17 cellular contexts compared by ENCODE assay signal in genomic region chr3:105527538-105527937, GRCh38.
DNase-seq lines count a peak whose midpoint lies in the region; ATAC-seq, FAIRE-seq and TF ChIP-seq lines count a peak whose summit lies in the region.
"Had no signal": no experiment of that assay in that cellular context is flagged by ENCODE, and none has a peak within 500 bp of the region (broad histone marks: within the 10 kb centered on the region; RNA-seq: fewer than 3 reads in every experiment).

No MANE protein-coding gene starts in this region.

- H3K27me3 Mint-ChIP-seq in activated T-helper 17 cell treated with anti-CD3 and anti-CD28 coated beads, Interleukin-2, amount 50 U/mL, for 72 hours, result no peaks in the 10 kb centered on the region
- H3K27me3 Mint-ChIP-seq in stimulated activated naive B cell treated with anti-CD40 and anti-IgM and Interleukin-4, amounts not matched to agents 10 μg/mL and 1 μg/mL and 100 μg/mL, for 72 hours, result no peaks in the 10 kb centered on the region
- H3K27me3 Mint-ChIP-seq: activated naive CD4-positive, alpha-beta T cell treated with anti-CD3 and anti-CD28 coated beads, Interleukin-2, amount 10 ng/mL, durations not matched to agents 7 days and 5 days had no signal

- TF ChIP-seq POLR2A in A549 (IDR thresholded peaks at IDR 0.05; ENCODE audit: low read length), result no peak

- POLR2A ChIA-PET in A549 (lab: Yijun Ruan, JAX), result interaction anchor here (0.6 kb wide), 1 partner anchor 80 kb away, joined by 4 read pairs; no protein-coding TSS in a partner anchor

- H3K27ac Mint-ChIP-seq in activated T-helper 17 cell treated with anti-CD3 and anti-CD28 coated beads, Interleukin-2, amount 50 U/mL, for 72 hours, result no peak overlapping the region
- H3K27ac Mint-ChIP-seq in stimulated activated naive B cell treated with anti-CD40 and anti-IgM and Interleukin-4, amounts not matched to agents 10 μg/mL and 1 μg/mL and 100 μg/mL, for 72 hours, result no peak overlapping the region
- H3K27ac Mint-ChIP-seq: activated naive CD4-positive, alpha-beta T cell treated with anti-CD3 and anti-CD28 coated beads, Interleukin-2, amount 10 ng/mL, durations not matched to agents 7 days and 5 days had no signal

- FAIRE-seq in A549 (lab: Jason Lieb, UNC), result no peak

- H3K36me3 Mint-ChIP-seq in activated T-helper 17 cell treated with anti-CD3 and anti-CD28 coated beads, Interleukin-2, amount 50 U/mL, for 72 hours (ENCODE audit: low read depth), result no peaks in the 10 kb centered on the region
- H3K36me3 Mint-ChIP-seq in stimulated activated naive B cell treated with anti-CD40 and anti-IgM and Interleukin-4, amounts not matched to agents 10 μg/mL and 1 μg/mL and 100 μg/mL, for 72 hours, result peaks cover 6 to 16% of the 10 kb centered on the region in 2 donors
- H3K36me3 Mint-ChIP-seq: activated naive CD4-positive, alpha-beta T cell treated with anti-CD3 and anti-CD28 coated beads, Interleukin-2, amount 10 ng/mL, durations not matched to agents 7 days and 5 days; brain had no signal

- H3K4me2 ChIP-seq in A549, result 0 out of 3 replicates have a peak overlapping the region, but pooled peaks have one; percentile 5
- H3K4me2 ChIP-seq: BLaER1 treated with 17β-estradiol and CSF1 and Interleukin-3, amounts not matched to agents 10 nM and 100 nM had no signal

- TF ChIP-seq EP300 in A549 (IDR thresholded peaks at IDR 0.05), result no peak

- ATAC-seq in A549, result peak in 1 of 2 experiments; percentile 55; a peak in 1 of 6 replicates
- peak; percentile 48 for ATAC-seq in activated T-helper 17 cell treated with anti-CD3 and anti-CD28 coated beads, Interleukin-2, amount 50 U/mL, for 72 hours (replicated peaks)
- ATAC-seq in sciatic nerve, result no peak
- ATAC-seq in stimulated activated naive B cell treated with anti-CD40 and anti-IgM and Interleukin-4, amounts not matched to agents 10 μg/mL and 1 μg/mL and 100 μg/mL, for 72 hours (replicated peaks), result no peak
- ATAC-seq in GM21576 (IDR thresholded peaks at IDR 0.05; ENCODE audit: unreplicated experiment), result no peak

- H3K4me3 ChIP-seq in A549, result no peak overlapping the region
- H3K4me3 ChIP-seq: BLaER1 treated with 17β-estradiol and CSF1 and Interleukin-3, amounts not matched to agents 10 nM and 100 nM; mucosa of descending colon; sigmoid colon; thyroid gland had no signal

- no peak overlapping the region for H3K4me3 Mint-ChIP-seq in activated T-helper 17 cell treated with anti-CD3 and anti-CD28 coated beads, Interleukin-2, amount 50 U/mL, for 72 hours
- H3K4me3 Mint-ChIP-seq in stimulated activated naive B cell treated with anti-CD40 and anti-IgM and Interleukin-4, amounts not matched to agents 10 μg/mL and 1 μg/mL and 100 μg/mL, for 72 hours, result no peak overlapping the region
- H3K4me3 Mint-ChIP-seq: activated naive CD4-positive, alpha-beta T cell treated with anti-CD3 and anti-CD28 coated beads, Interleukin-2, amount 10 ng/mL, durations not matched to agents 7 days and 5 days had no signal

- H3K27ac ChIP-seq in A549, result peak overlapping the region in 1 of 2 experiments; percentile 4; a peak in 1 of 6 replicates
- H3K27ac ChIP-seq: BLaER1 treated with 17β-estradiol and CSF1 and Interleukin-3, amounts not matched to agents 10 nM and 100 nM; neutrophil; RWPE1; sigmoid colon; thyroid gland had no signal

- H3K9me3 ChIP-seq in A549, result no peaks in the 10 kb centered on the region
- H3K9me3 ChIP-seq: BLaER1 treated with 17β-estradiol and CSF1 and Interleukin-3, amounts not matched to agents 10 nM and 100 nM; mucosa of descending colon; neutrophil; sigmoid colon; thyroid gland had no signal

- peaks cover 46% of the 10 kb centered on the region for H3K4me1 ChIP-seq in A549
- H3K4me1 ChIP-seq: BLaER1 treated with 17β-estradiol and CSF1 and Interleukin-3, amounts not matched to agents 10 nM and 100 nM; sigmoid colon; thyroid gland had no signal

- TF ChIP-seq RAD21 in A549 (conservative IDR thresholded peaks at IDR 0.05 in 1 of 2, IDR thresholded peaks at IDR 0.05 in 1 of 2), result no peak

- intact Hi-C loops in sciatic nerve (cut with DNase I), result no loop called here

- H3K9me3 Mint-ChIP-seq in activated T-helper 17 cell treated with anti-CD3 and anti-CD28 coated beads, Interleukin-2, amount 50 U/mL, for 72 hours, result no peaks in the 10 kb centered on the region
- no peaks in the 10 kb centered on the region for H3K9me3 Mint-ChIP-seq in stimulated activated naive B cell treated with anti-CD40 and anti-IgM and Interleukin-4, amounts not matched to agents 10 μg/mL and 1 μg/mL and 100 μg/mL, for 72 hours
- H3K9me3 Mint-ChIP-seq: activated naive CD4-positive, alpha-beta T cell treated with anti-CD3 and anti-CD28 coated beads, Interleukin-2, amount 10 ng/mL, durations not matched to agents 7 days and 5 days had no signal

- TF ChIP-seq CTCF in A549 (IDR thresholded peaks at IDR 0.05), result no peak

- in situ Hi-C loops in Caki2 (cut with HindIII; ENCODE audit: low pct_unique_long_range_greater_than_20kb, low sequenced_read_pairs), result no loop called here

- CTCF ChIA-PET in A549 (lab: Yijun Ruan, JAX), result interaction anchor here (0.7 to 4.4 kb wide), 5 partner anchors 10 to 1082 kb away, joined by 3 to 35 read pairs (median 3); partner anchors contain the start of gene ALCAM

- peaks cover 5% of the 10 kb centered on the region for H3K4me1 Mint-ChIP-seq in activated T-helper 17 cell treated with anti-CD3 and anti-CD28 coated beads, Interleukin-2, amount 50 U/mL, for 72 hours
- H3K4me1 Mint-ChIP-seq in stimulated activated naive B cell treated with anti-CD40 and anti-IgM and Interleukin-4, amounts not matched to agents 10 μg/mL and 1 μg/mL and 100 μg/mL, for 72 hours, result no peaks in the 10 kb centered on the region
- H3K4me1 Mint-ChIP-seq: activated naive CD4-positive, alpha-beta T cell treated with anti-CD3 and anti-CD28 coated beads, Interleukin-2, amount 10 ng/mL, durations not matched to agents 7 days and 5 days had no signal

- DNase-seq in A549 (ENCODE audit: low read depth in 1 of 2, low spot score in 1 of 2) (no peak), Caki2 (ENCODE audit: low read depth) (peak; percentile 12), NCI-H2029 (lab: John Stamatoyannopoulos, UW) (peak; percentile 22), sciatic nerve (ENCODE audit: low spot score) (no peak), RPMI8226 (no peak)
- DNase-seq in stimulated activated naive B cell treated with anti-CD40 and anti-IgM and Interleukin-4, amounts not matched to agents 10 μg/mL and 1 μg/mL and 100 μg/mL, for 72 hours, result no peak
- DNase-seq: activated naive CD4-positive, alpha-beta T cell treated with anti-CD3 and anti-CD28 coated beads, Interleukin-2, amount 10 ng/mL, durations not matched to agents 7 days and 5 days; effector CD4-positive, alpha-beta T cell; mucosa of descending colon; sigmoid colon; thyroid gland had no signal

TF ChIP-seq in A549, 52 proteins besides CTCF, POLR2A, EP300 and RAD21:
- TF ChIP-seq E2F6 (IDR thresholded peaks at IDR 0.05; ENCODE audit: borderline replicate concordance, low read depth) (no peak), HOXB13 (CRISPR knock-in tag; IDR thresholded peaks at IDR 0.05; ENCODE audit: low read depth) (no peak), PBX3 (IDR thresholded peaks at IDR 0.05) (no peak), NR3C1 (IDR thresholded peaks at IDR 0.05) (no peak), JUN (IDR thresholded peaks at IDR 0.05) (no peak), RCOR1 (IDR thresholded peaks at IDR 0.05; ENCODE audit: low read depth, low read length) (no peak), ESRRA (IDR thresholded peaks at IDR 0.05; ENCODE audit: borderline replicate concordance, low read length) (no peak), HEYL (CRISPR knock-in tag; IDR thresholded peaks at IDR 0.05) (no peak), MYC (IDR thresholded peaks at IDR 0.05; ENCODE audit: borderline replicate concordance, low read length) (no peak), SMC3 (IDR thresholded peaks at IDR 0.05) (no peak), HOXA7 (CRISPR knock-in tag; IDR thresholded peaks at IDR 0.05) (no peak), HES2 (IDR thresholded peaks at IDR 0.05) (no peak)

Comparison
In these comparisons a context has a peak if more than half of its experiments do, and no peak if none do; other contexts are left out.
1. DNase-seq: peak in Caki2 (single experiment) and NCI-H2029 (single experiment); none in A549 (0 of 2), sciatic nerve (single experiment), stimulated activated naive B cell treated with anti-CD40 and anti-IgM and Interleukin-4, amounts not matched to agents 10 μg/mL and 1 μg/mL and 100 μg/mL, for 72 hours (single experiment) and RPMI8226 (single experiment).